8 cellular contexts compared by ENCODE assay signal in genomic region chr3:50272911-50273688, GRCh38. TPM values are rescaled to one million over a fixed set of nuclear protein-coding genes. Genes with fewer than 3 reads are reported as not detected.
DNase-seq lines count a peak whose midpoint lies in the region; ATAC-seq and TF ChIP-seq lines count a peak whose summit lies in the region.

No MANE protein-coding gene starts in this region.

- no peaks in the 10 kb centered on the region for H3K36me3 ChIP-seq in OCI-LY1 (ENCODE audit: insufficient read depth, low read length)
- H3K36me3 ChIP-seq in esophagus (ENCODE audit: control insufficient read depth in 2 of 2, insufficient read depth in 2 of 2, low read length in 1 of 2), result no peaks in the 10 kb centered on the region
- H3K36me3 ChIP-seq in mucosa of stomach (ENCODE audit: control insufficient read depth, insufficient read depth, low read length), result no peaks in the 10 kb centered on the region

- H3K9ac ChIP-seq in OCI-LY1 (ENCODE audit: low read length) (no peak overlapping the region), mucosa of stomach (ENCODE audit: low read length) (peak overlapping the region; percentile 57)

- no peaks in the 10 kb centered on the region for H3K9me3 ChIP-seq in OCI-LY1 (ENCODE audit: low read length)
- no peaks in the 10 kb centered on the region for H3K9me3 ChIP-seq in esophagus (ENCODE audit: control insufficient read depth in 2 of 2, insufficient read depth in 1 of 2, low read depth in 1 of 2, low read length in 1 of 2)
- no peaks in the 10 kb centered on the region for H3K9me3 ChIP-seq in mucosa of stomach (ENCODE audit: control insufficient read depth, low read length)

- peak overlapping the region; percentile 23 for H3K27ac ChIP-seq in C4-2B
- no peak overlapping the region for H3K27ac ChIP-seq in OCI-LY1 (ENCODE audit: low read depth, low read length, poor library complexity, severe bottlenecking)
- peak overlapping the region in 1 of 2 donors; percentile 36 for H3K27ac ChIP-seq in esophagus (ENCODE audit: low read depth in 2 of 2, low read length in 1 of 2)

- DNase-seq in activated T-cell treated with anti-CD3 and anti-CD28 coated beads for 24 hours (ENCODE audit: low read depth), result peak; percentile 78
- DNase-seq in stimulated activated CD8-positive, alpha-beta memory T cell treated with anti-CD3 and anti-CD28 coated beads, Interleukin-4, amount 100 ng/mL, for 4 hours (ENCODE audit: low read depth in 2 of 2, low spot score in 1 of 2), result peak; percentile 61 to 90

- H4K20me1 ChIP-seq in OCI-LY1 (ENCODE audit: insufficient read depth, low read length), result no peaks in the 10 kb centered on the region

- H3K4me3 ChIP-seq in OCI-LY1 (ENCODE audit: low read depth, low read length, poor library complexity, severe bottlenecking), result no peak overlapping the region
- H3K4me3 ChIP-seq in esophagus (ENCODE audit: low read depth in 1 of 2, low read length in 2 of 2), result peak overlapping the region; percentile 30 to 34
- peak overlapping the region; percentile 17 for H3K4me3 ChIP-seq in mucosa of stomach (ENCODE audit: low read length)

- H3K4me1 ChIP-seq in OCI-LY1 (ENCODE audit: insufficient read depth, low read length, severe bottlenecking), result peaks cover 6% of the 10 kb centered on the region
- H3K4me1 ChIP-seq in esophagus (ENCODE audit: control insufficient read depth in 2 of 2, insufficient read depth in 2 of 2, low read length in 1 of 2), result peaks cover 9 to 28% of the 10 kb centered on the region in 2 donors
- H3K4me1 ChIP-seq in mucosa of stomach (ENCODE audit: control insufficient read depth, insufficient read depth, low read length), result peaks cover 52% of the 10 kb centered on the region

- no peaks in the 10 kb centered on the region for H3F3A ChIP-seq in OCI-LY1 (ENCODE audit: insufficient read depth, low read length)

- 7% methylated on average over 59 to 61 of the region's 61 CpGs for WGBS in esophagus, 2 donors

- H2AFZ ChIP-seq in OCI-LY1 (ENCODE audit: low read length), result no peak overlapping the region

- TF ChIP-seq CTCF in C4-2B (conservative IDR thresholded peaks at IDR 0.05) (peak; percentile 87), OCI-LY1 (IDR thresholded peaks at IDR 0.05; ENCODE audit: low read length) (peak; percentile 97)

- no peaks in the 10 kb centered on the region for H3K79me2 ChIP-seq in OCI-LY1 (ENCODE audit: insufficient read depth, low read length)

- H3K4me2 ChIP-seq in OCI-LY1 (ENCODE audit: low read length), result peak overlapping the region; percentile 26; the same call in 1 of the 2 replicates

- no peaks in the 10 kb centered on the region for H3K9me2 ChIP-seq in OCI-LY1 (ENCODE audit: low read depth, low read length)

- peak; percentile 82 for ATAC-seq in GM19351 (IDR thresholded peaks at IDR 0.05; ENCODE audit: unreplicated experiment)
- ATAC-seq in HG03558 (IDR thresholded peaks at IDR 0.05; ENCODE audit: extremely low read depth, unreplicated experiment), result peak; percentile 44

- H3K27me3 ChIP-seq in OCI-LY1 (ENCODE audit: insufficient read depth, low read length) (no peaks in the 10 kb centered on the region), esophagus (ENCODE audit: control insufficient read depth in 1 of 2, insufficient read depth in 2 of 2, low read length in 2 of 2) (no peaks in the 10 kb centered on the region), mucosa of stomach (ENCODE audit: control insufficient read depth, insufficient read depth, low read length) (peaks cover 4% of the 10 kb centered on the region)

RNA-seq across cellular contexts. Expression of gene SEMA3B, which starts 4.2 kb away (rescaled TPM):
- polyA plus RNA-seq in esophagus, result 1 to 10 TPM; 5.2 to 7.8 TPM

RNA-seq across cellular contexts. Expression of gene LSMEM2, which starts 5.8 kb away (rescaled TPM):
- polyA plus RNA-seq in esophagus, result under 1 TPM; 0.07 to 0.16 TPM

RNA-seq across cellular contexts. Expression of gene IFRD2, which starts 19.1 kb away (rescaled TPM):
- polyA plus RNA-seq in esophagus, result 10 to 100 TPM; 65.6 to 69.5 TPM

RNA-seq across cellular contexts. Expression of gene HYAL3, which starts 26.1 kb away (rescaled TPM):
- 1 to 10 TPM; 3.4 to 5.1 TPM for polyA plus RNA-seq in esophagus

RNA-seq across cellular contexts. Expression of gene NAA80, which starts 26.1 kb away (rescaled TPM):
- 10 to 100 TPM in 1 of 2 donors, 1 to 10 TPM in 1; 6.9 to 11.2 TPM for polyA plus RNA-seq in esophagus
